28 cellular contexts compared by ENCODE assay signal in genomic region chr18:50065039-50065438, GRCh38.
"Had no signal": no experiment of that assay in that cellular context is flagged by ENCODE, and none has a peak within 500 bp of the region (broad histone marks: within the 10 kb centered on the region; RNA-seq: fewer than 3 reads in every experiment).

No MANE protein-coding gene starts in this region.

- H3K36me3 ChIP-seq: colonic mucosa, esophagus muscularis mucosa, esophagus squamous epithelium, gastrocnemius medialis, gastroesophageal sphincter, heart left ventricle, heart right ventricle had no signal

- H3K4me3 Mint-ChIP-seq: dendritic cell treated with granulocyte-macrophage colony-stimulating factor and Interleukin-4, amounts not matched to agents 40 ng/mL and 50 ng/mL, for 4 days; effector memory CD8-positive, alpha-beta T cell; endodermal cell had no signal

- H3K27me3 Mint-ChIP-seq: dendritic cell treated with granulocyte-macrophage colony-stimulating factor and Interleukin-4, amounts not matched to agents 40 ng/mL and 50 ng/mL, for 4 days had no signal

- DNase-seq: colonic mucosa; cortex of kidney; dermis blood vessel endothelial cell; dorsolateral prefrontal cortex; effector CD4-positive, alpha-beta T cell; effector CD8-positive, alpha-beta T cell; effector memory CD4-positive, alpha-beta T cell; effector memory CD8-positive, alpha-beta T cell; endodermal cell; erythroblast; esophagus squamous epithelium; foreskin fibroblast; foreskin keratinocyte; foreskin melanocyte; gastrocnemius medialis; glutamatergic neuron; heart left ventricle; heart right ventricle had no signal

- ATAC-seq: effector memory CD8-positive, alpha-beta T cell; esophagus mucosa; foreskin keratinocyte; gastrocnemius medialis; gastroesophageal sphincter; heart left ventricle; heart right ventricle had no signal

- FAIRE-seq: colon, endometrium, endothelial cell of umbilical vein, frontal cortex had no signal

- H3K27ac Mint-ChIP-seq: dendritic cell treated with granulocyte-macrophage colony-stimulating factor and Interleukin-4, amounts not matched to agents 40 ng/mL and 50 ng/mL, for 4 days; effector memory CD8-positive, alpha-beta T cell; endodermal cell had no signal

- H3K27me3 ChIP-seq: colonic mucosa, esophagus muscularis mucosa, esophagus squamous epithelium, gastrocnemius medialis, gastroesophageal sphincter, heart left ventricle had no signal

- H3K9me3 ChIP-seq: colonic mucosa, esophagus muscularis mucosa, esophagus squamous epithelium, gastrocnemius medialis, gastroesophageal sphincter, heart left ventricle, heart right ventricle had no signal

- H3K4me1 ChIP-seq: esophagus squamous epithelium, foreskin keratinocyte, gastrocnemius medialis, gastroesophageal sphincter had no signal

- H3K4me1 Mint-ChIP-seq: endodermal cell had no signal

- H3K27ac ChIP-seq: colonic mucosa, coronary artery, dorsolateral prefrontal cortex, epithelial cell of prostate, esophagus muscularis mucosa, esophagus squamous epithelium, foreskin keratinocyte, gastrocnemius medialis, gastroesophageal sphincter, heart left ventricle, heart right ventricle had no signal

- H3K4me3 ChIP-seq: colonic mucosa, coronary artery, dorsolateral prefrontal cortex, esophagus muscularis mucosa, esophagus squamous epithelium, gastrocnemius medialis, gastroesophageal sphincter, heart left ventricle, heart right ventricle had no signal
